ENCODE assay signal across 1 cellular context in genomic region chr9:100619665-100620064, GRCh38.
TF ChIP-seq lines count a peak whose summit lies in the region.

No MANE protein-coding gene starts in this region.

TF ChIP-seq in HepG2, 621 proteins besides CTCF, POLR2A, EP300 and RAD21 (continued from another document):
- TF ChIP-seq ZNF280D (CRISPR knock-in tag; IDR thresholded peaks at IDR 0.05): no peak
- no peak for TF ChIP-seq ZNF142 (CRISPR knock-in tag; IDR thresholded peaks at IDR 0.05)
